1 cellular context compared by ENCODE assay signal in genomic region chr15:90683371-90683770, GRCh38.
TF ChIP-seq lines count a peak whose summit lies in the region.

No MANE protein-coding gene starts in this region.

TF ChIP-seq in GM23338, 12 proteins besides CTCF, POLR2A, EP300 and RAD21 (continued from another document):
- TF ChIP-seq ZNF462 (CRISPR knock-in tag; IDR thresholded peaks at IDR 0.05), result no peak
